Comparison of ENCODE assay signal across 1 cellular context in the genomic region with DNA sequence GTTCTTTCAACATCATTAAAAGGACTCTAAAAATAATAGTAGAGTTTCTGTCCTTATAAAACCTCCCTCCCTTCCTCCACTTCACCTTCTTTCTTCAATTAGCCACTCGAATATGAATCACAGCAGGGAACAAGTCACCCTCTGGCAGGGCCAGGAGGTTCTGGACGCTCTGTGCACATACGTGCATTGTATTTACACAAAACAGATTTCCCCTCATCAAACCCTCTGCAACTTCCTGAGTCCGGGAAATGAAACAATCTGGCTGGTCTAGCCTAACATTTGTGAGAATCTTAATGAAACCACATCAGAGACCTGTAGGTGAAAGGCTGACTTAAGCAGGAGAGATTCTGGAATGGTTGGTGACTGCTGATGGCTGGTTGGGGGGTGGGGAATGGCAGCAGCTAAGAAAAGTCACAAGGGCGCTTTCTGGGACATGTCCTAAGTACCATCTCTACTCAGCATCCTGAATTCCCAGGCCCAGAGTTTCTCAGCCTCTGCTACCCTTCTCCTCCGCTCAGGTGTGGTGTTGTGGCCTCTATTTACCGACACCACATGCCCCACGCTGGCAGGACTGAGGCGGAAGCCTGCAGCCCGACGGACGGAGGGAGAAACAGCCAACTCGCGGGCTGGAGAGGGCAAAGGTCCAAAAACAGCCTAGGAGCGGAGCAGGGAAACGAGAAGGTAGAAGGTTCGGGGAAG.
TF ChIP-seq lines count a peak whose summit lies in the region.

No MANE protein-coding gene starts in this region.

TF ChIP-seq in GM23338, 12 proteins besides CTCF, POLR2A, EP300 and RAD21 (continued from another document):
- TF ChIP-seq, protein P1, sequence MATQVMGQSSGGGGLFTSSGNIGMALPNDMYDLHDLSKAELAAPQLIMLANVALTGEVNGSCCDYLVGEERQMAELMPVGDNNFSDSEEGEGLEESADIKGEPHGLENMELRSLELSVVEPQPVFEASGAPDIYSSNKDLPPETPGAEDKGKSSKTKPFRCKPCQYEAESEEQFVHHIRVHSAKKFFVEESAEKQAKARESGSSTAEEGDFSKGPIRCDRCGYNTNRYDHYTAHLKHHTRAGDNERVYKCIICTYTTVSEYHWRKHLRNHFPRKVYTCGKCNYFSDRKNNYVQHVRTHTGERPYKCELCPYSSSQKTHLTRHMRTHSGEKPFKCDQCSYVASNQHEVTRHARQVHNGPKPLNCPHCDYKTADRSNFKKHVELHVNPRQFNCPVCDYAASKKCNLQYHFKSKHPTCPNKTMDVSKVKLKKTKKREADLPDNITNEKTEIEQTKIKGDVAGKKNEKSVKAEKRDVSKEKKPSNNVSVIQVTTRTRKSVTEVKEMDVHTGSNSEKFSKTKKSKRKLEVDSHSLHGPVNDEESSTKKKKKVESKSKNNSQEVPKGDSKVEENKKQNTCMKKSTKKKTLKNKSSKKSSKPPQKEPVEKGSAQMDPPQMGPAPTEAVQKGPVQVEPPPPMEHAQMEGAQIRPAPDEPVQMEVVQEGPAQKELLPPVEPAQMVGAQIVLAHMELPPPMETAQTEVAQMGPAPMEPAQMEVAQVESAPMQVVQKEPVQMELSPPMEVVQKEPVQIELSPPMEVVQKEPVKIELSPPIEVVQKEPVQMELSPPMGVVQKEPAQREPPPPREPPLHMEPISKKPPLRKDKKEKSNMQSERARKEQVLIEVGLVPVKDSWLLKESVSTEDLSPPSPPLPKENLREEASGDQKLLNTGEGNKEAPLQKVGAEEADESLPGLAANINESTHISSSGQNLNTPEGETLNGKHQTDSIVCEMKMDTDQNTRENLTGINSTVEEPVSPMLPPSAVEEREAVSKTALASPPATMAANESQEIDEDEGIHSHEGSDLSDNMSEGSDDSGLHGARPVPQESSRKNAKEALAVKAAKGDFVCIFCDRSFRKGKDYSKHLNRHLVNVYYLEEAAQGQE (IDR thresholded peaks at IDR 0.05; ENCODE audit: unreplicated experiment), result no peak
- TF ChIP-seq, protein P2, sequence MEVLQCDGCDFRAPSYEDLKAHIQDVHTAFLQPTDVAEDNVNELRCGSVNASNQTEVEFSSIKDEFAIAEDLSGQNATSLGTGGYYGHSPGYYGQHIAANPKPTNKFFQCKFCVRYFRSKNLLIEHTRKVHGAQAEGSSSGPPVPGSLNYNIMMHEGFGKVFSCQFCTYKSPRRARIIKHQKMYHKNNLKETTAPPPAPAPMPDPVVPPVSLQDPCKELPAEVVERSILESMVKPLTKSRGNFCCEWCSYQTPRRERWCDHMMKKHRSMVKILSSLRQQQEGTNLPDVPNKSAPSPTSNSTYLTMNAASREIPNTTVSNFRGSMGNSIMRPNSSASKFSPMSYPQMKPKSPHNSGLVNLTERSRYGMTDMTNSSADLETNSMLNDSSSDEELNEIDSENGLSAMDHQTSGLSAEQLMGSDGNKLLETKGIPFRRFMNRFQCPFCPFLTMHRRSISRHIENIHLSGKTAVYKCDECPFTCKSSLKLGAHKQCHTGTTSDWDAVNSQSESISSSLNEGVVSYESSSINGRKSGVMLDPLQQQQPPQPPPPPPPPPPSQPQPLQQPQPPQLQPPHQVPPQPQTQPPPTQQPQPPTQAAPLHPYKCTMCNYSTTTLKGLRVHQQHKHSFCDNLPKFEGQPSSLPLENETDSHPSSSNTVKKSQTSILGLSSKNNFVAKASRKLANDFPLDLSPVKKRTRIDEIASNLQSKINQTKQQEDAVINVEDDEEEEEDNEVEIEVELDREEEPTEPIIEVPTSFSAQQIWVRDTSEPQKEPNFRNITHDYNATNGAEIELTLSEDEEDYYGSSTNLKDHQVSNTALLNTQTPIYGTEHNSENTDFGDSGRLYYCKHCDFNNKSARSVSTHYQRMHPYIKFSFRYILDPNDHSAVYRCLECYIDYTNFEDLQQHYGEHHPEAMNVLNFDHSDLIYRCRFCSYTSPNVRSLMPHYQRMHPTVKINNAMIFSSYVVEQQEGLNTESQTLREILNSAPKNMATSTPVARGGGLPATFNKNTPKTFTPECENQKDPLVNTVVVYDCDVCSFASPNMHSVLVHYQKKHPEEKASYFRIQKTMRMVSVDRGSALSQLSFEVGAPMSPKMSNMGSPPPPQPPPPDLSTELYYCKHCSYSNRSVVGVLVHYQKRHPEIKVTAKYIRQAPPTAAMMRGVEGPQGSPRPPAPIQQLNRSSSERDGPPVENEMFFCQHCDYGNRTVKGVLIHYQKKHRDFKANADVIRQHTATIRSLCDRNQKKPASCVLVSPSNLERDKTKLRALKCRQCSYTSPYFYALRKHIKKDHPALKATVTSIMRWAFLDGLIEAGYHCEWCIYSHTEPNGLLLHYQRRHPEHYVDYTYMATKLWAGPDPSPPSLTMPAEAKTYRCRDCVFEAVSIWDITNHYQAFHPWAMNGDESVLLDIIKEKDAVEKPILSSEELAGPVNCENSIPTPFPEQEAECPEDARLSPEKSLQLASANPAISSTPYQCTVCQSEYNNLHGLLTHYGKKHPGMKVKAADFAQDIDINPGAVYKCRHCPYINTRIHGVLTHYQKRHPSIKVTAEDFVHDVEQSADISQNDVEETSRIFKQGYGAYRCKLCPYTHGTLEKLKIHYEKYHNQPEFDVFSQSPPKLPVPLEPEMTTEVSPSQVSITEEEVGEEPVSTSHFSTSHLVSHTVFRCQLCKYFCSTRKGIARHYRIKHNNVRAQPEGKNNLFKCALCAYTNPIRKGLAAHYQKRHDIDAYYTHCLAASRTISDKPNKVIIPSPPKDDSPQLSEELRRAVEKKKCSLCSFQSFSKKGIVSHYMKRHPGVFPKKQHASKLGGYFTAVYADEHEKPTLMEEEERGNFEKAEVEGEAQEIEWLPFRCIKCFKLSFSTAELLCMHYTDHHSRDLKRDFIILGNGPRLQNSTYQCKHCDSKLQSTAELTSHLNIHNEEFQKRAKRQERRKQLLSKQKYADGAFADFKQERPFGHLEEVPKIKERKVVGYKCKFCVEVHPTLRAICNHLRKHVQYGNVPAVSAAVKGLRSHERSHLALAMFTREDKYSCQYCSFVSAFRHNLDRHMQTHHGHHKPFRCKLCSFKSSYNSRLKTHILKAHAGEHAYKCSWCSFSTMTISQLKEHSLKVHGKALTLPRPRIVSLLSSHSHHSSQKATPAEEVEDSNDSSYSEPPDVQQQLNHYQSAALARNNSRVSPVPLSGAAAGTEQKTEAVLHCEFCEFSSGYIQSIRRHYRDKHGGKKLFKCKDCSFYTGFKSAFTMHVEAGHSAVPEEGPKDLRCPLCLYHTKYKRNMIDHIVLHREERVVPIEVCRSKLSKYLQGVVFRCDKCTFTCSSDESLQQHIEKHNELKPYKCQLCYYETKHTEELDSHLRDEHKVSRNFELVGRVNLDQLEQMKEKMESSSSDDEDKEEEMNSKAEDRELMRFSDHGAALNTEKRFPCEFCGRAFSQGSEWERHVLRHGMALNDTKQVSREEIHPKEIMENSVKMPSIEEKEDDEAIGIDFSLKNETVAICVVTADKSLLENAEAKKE (CRISPR knock-in tag; IDR thresholded peaks at IDR 0.05), result no peak
- TF ChIP-seq ZNF114 (CRISPR knock-in tag; IDR thresholded peaks at IDR 0.05), result no peak
- TF ChIP-seq, protein P3, sequence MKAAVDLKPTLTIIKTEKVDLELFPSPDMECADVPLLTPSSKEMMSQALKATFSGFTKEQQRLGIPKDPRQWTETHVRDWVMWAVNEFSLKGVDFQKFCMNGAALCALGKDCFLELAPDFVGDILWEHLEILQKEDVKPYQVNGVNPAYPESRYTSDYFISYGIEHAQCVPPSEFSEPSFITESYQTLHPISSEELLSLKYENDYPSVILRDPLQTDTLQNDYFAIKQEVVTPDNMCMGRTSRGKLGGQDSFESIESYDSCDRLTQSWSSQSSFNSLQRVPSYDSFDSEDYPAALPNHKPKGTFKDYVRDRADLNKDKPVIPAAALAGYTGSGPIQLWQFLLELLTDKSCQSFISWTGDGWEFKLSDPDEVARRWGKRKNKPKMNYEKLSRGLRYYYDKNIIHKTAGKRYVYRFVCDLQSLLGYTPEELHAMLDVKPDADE (IDR thresholded peaks at IDR 0.05), result no peak
- TF ChIP-seq ZNF331 (CRISPR knock-in tag; IDR thresholded peaks at IDR 0.05; ENCODE audit: low read depth), result no peak
- no peak for TF ChIP-seq EZH2phosphoT487 (IDR thresholded peaks at IDR 0.05; ENCODE audit: unreplicated experiment)
